In the genomic region with DNA sequence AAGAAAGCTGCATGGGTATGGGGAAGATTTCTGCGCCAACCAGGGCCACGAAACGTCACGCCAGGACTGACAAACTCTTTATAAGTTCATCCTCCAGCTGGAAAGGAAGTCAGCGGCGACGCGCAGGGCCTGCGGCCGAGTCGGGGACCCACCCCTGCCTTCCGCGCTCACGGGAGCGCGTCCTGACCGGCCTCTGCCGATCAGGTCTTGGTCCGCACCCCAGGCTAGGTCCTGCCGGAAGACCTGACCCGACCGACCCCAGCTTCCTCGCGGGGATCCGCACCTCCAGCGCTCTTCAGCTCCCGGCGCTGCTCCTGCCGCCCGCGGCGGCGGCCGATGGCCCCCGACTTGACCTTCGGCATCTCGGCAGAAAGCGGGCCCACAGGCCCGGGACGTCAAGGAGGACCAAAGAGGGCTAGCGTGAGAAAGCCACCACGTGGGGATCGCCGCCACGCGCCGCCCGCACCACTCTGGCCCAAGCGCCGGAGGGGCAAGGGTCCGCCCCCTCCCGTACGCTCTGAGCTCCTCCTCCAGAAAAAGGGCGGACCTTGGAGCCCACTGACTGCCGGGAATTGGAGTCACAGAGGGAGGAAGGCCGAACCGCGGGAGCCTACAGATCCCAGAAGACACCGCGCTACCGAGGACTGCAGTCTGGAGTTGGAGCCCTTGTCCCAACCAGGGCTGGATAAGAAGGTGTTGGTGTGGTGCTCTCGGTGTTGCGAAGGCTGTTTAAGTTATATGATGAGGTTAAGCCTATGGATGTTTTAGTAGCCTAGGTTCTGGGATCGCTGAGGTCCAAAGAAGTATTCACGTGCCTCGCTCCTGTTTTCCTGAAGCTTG, we compare ENCODE assay signal across 8 cellular contexts. TPM values are rescaled to one million over a fixed set of nuclear protein-coding genes. Genes with fewer than 3 reads are reported as not detected.
DNase-seq lines count a peak whose midpoint lies in the region; ATAC-seq, FAIRE-seq and TF ChIP-seq lines count a peak whose summit lies in the region.

Gene DIMT1 (minus strand): TSS at position 495 of the 840 bp plus-strand sequence. CDS start 133 bp downstream, at position 362.

- peak within 1 kb of the TSS; percentile 88 to 93 for H3K27ac ChIP-seq in small intestine (ENCODE audit: low read depth in 1 of 2, low read length in 1 of 2)

- ATAC-seq in GM18907 (IDR thresholded peaks at IDR 0.05; ENCODE audit: unreplicated experiment) (peak; percentile 99), HG03159 (IDR thresholded peaks at IDR 0.05; ENCODE audit: unreplicated experiment) (peak; percentile 97)

- FAIRE-seq in bronchial epithelial cell (lab: Jason Lieb, UNC) (peak; percentile 13), small intestine (lab: Jason Lieb, UNC) (no peak)

- POLR2A ChIA-PET in AG04449 (lab: Yijun Ruan, JAX) = interaction anchor here (0.6 to 3.1 kb wide), 5 partner anchors 9 to 1097 kb away, joined by 3 to 34 read pairs (median 3); partner anchors contain the start of genes IPO11 and KIF2A

- H3K36me3 ChIP-seq in bronchial epithelial cell (ENCODE audit: control insufficient read depth, insufficient read depth, low read length) (peaks cover 4% of the 10 kb centered on the region), small intestine (ENCODE audit: control insufficient read depth in 2 of 2, insufficient read depth in 2 of 2, low read length in 2 of 2) (peaks cover 0 to under 1% of the 10 kb centered on the region in 2 donors)

- CTCF ChIA-PET in AG04449 (lab: Yijun Ruan, JAX) = interaction anchor here (1.0 to 2.3 kb wide), 3 partner anchors 8 to 375 kb away, joined by 3 to 8 read pairs (median 5); partner anchors contain the start of gene IPO11

- TF ChIP-seq CTCF in AG04449 (IDR thresholded peaks at IDR 0.05; ENCODE audit: insufficient read depth, low read length, missing control alignments) (no peak), WI38 (IDR thresholded peaks at IDR 0.05; ENCODE audit: low read depth, low read length) (no peak), bronchial epithelial cell (IDR thresholded peaks at IDR 0.05; ENCODE audit: insufficient read depth, low read length, severe bottlenecking) (no peak)

- WGBS in small intestine, 3 donors = 0% methylated on average over 58 to 66 of the region's 66 CpGs

- DNase-seq in AG04449 (ENCODE audit: low read depth, low spot score) = peak; percentile 88
- peak; percentile 80 for DNase-seq in NCI-H2227 treated with DMSO at 0.1 percent for 48 hours (lab: John Stamatoyannopoulos, UW)
- peak; percentile 94 for DNase-seq in bronchial epithelial cell (ENCODE audit: low read depth)
- peak; percentile 94 for DNase-seq in iPS-NIHi11 (ENCODE audit: low spot score)
- peak; percentile 99 for DNase-seq in small intestine

- peak within 1 kb of the TSS; percentile 88 for H3K4me3 ChIP-seq in AG04449 (ENCODE audit: low read depth, low read length)
- peak within 1 kb of the TSS; percentile 90 for H3K4me3 ChIP-seq in WI38 (ENCODE audit: low read depth, low read length)
- H3K4me3 ChIP-seq in bronchial epithelial cell (ENCODE audit: low read depth, low read length) = peak within 1 kb of the TSS; percentile 89
- H3K4me3 ChIP-seq in small intestine (ENCODE audit: low read depth in 1 of 2, low read length in 2 of 2) = peak within 1 kb of the TSS; percentile 71 to 78

- peaks cover 0 to 5% of the 10 kb centered on the region in 2 donors for H3K4me1 ChIP-seq in small intestine (ENCODE audit: control insufficient read depth in 2 of 2, insufficient read depth in 1 of 2, low read depth in 1 of 2, low read length in 1 of 2)

- no peaks in the 10 kb centered on the region for H3K9me3 ChIP-seq in small intestine (ENCODE audit: control insufficient read depth, low read depth)

- H3K27me3 ChIP-seq in bronchial epithelial cell (ENCODE audit: control insufficient read depth, insufficient read depth, low read length) (no peaks in the 10 kb centered on the region), small intestine (ENCODE audit: control insufficient read depth in 2 of 2, insufficient read depth in 2 of 2, low read length in 2 of 2) (no peaks in the 10 kb centered on the region)

RNA-seq across cellular contexts. Expression of gene DIMT1, which starts in this region (rescaled TPM):
- 17.3 and 24.0 TPM in 2 replicates for total RNA-seq in bronchial epithelial cell
- polyA plus RNA-seq in small intestine = 10 to 100 TPM in 1 of 3 donors, 1 to 10 TPM in 2; 4.9 to 17.1 (median 7.6) TPM

Comparison
In these comparisons a context has a peak if more than half of its experiments do, and no peak if none do; other contexts are left out.
1. Peak in every context shown above with its lines: DNase-seq, ATAC-seq, H3K4me3 ChIP-seq and H3K27ac ChIP-seq.